In genomic region chr15:92811514-92811913, GRCh38 we compare ENCODE assay signal across 8 cellular contexts.
DNase-seq lines count a peak whose midpoint lies in the region; ATAC-seq and TF ChIP-seq lines count a peak whose summit lies in the region.

No MANE protein-coding gene starts in this region.

- POLR2A ChIA-PET in T-cell (lab: Charles Lee) (interaction anchor here (0.6 to 4.6 kb wide), 9 partner anchors 9 to 107 kb away, joined by 3 to 132 read pairs (median 5); partner anchors contain the start of gene CHD2 (in 1 of the 2)), GM10248 (lab: Yijun Ruan, JAX) (interaction anchor here (1.3 to 1.8 kb wide), 2 partner anchors 71 to 89 kb away, joined by 6 to 7 read pairs; partner anchors contain the start of gene CHD2)

- no peaks in the 10 kb centered on the region for H3K27me3 Mint-ChIP-seq in activated naive CD4-positive, alpha-beta T cell treated with anti-CD3 and anti-CD28 coated beads for 36 hours (ENCODE audit: low read depth)
- H3K27me3 Mint-ChIP-seq in T-cell, result no peaks in the 10 kb centered on the region

- H3K27ac ChIP-seq in right cardiac atrium (ENCODE audit: low read length) (peak overlapping the region; percentile 71), stomach (peak overlapping the region in 4 of 5 donors; percentile 93 to 99 (median 96))

- 52% methylated on average over 4 of the region's 4 CpGs for WGBS in right cardiac atrium
- 27 to 49% (median 38%) methylated on average over 4 of the region's 4 CpGs for WGBS in stomach, 5 donors

- CTCF ChIA-PET in activated naive CD4-positive, alpha-beta T cell treated with anti-CD3 and anti-CD28 coated beads for 36 hours (lab: Charles Lee), result interaction anchor here (0.5 to 5.1 kb wide), 8 partner anchors 9 to 104 kb away, joined by 3 to 38 read pairs (median 6); partner anchors contain the start of gene CHD2
- CTCF ChIA-PET in T-cell (lab: Charles Lee) (interaction anchor here in 1 of 2 donors (1.1 to 5.0 kb wide), 5 partner anchors 8 to 71 kb away, joined by 4 to 43 read pairs (median 6); no protein-coding TSS in a partner anchor), GM10248 (lab: Yijun Ruan, JAX) (interaction anchor here (1.1 to 5.4 kb wide), 6 partner anchors 9 to 104 kb away, joined by 3 to 104 read pairs (median 37); no protein-coding TSS in a partner anchor)

- peaks cover 48% of the 10 kb centered on the region for H3K4me1 Mint-ChIP-seq in activated naive CD4-positive, alpha-beta T cell treated with anti-CD3 and anti-CD28 coated beads for 36 hours (ENCODE audit: low read depth)
- peaks cover 47 to 61% (median 56%) of the 10 kb centered on the region in 3 donors for H3K4me1 Mint-ChIP-seq in T-cell

- ATAC-seq in T-cell (replicated peaks in 1 of 4) (no peak), right cardiac atrium (no peak)

- peak overlapping the region; percentile 55 for H3K4me3 Mint-ChIP-seq in activated naive CD4-positive, alpha-beta T cell treated with anti-CD3 and anti-CD28 coated beads for 36 hours
- peak overlapping the region; percentile 31 to 91 (median 31) for H3K4me3 Mint-ChIP-seq in T-cell

- no peak for TF ChIP-seq EP300 in stomach (IDR thresholded peaks at IDR 0.05)

- TF ChIP-seq POLR2A in stomach (IDR thresholded peaks at IDR 0.05), result no peak

- intact Hi-C loops in activated naive CD4-positive, alpha-beta T cell treated with anti-CD3 and anti-CD28 coated beads for 36 hours (cut with micrococcal nuclease), result no loop called here
- intact Hi-C loops in right cardiac atrium (cut with DNase I), result loop anchor here in 2 of 4 donors (5.0 kb wide), 2 partner anchors 76 to 96 kb away; no protein-coding TSS in a partner anchor
- intact Hi-C loops in stomach (cut with DNase I; ENCODE audit: low total_unique reads), result no loop called here

- H3K4me1 ChIP-seq in right cardiac atrium (ENCODE audit: control insufficient read depth, insufficient read depth, low read length) (no peaks in the 10 kb centered on the region), stomach (peaks cover 20 to 47% (median 33%) of the 10 kb centered on the region in 4 donors)

- TF ChIP-seq CTCF in stomach (IDR thresholded peaks at IDR 0.05) (no peak), GM10248 (IDR thresholded peaks at IDR 0.05; ENCODE audit: control extremely low read depth, extremely low read depth, low read depth, missing control alignments) (no peak)

- H3K27me3 ChIP-seq in right cardiac atrium (ENCODE audit: control insufficient read depth, insufficient read depth), result no peaks in the 10 kb centered on the region
- H3K27me3 ChIP-seq in stomach, result no peaks in the 10 kb centered on the region

- H3K9me3 Mint-ChIP-seq in activated naive CD4-positive, alpha-beta T cell treated with anti-CD3 and anti-CD28 coated beads for 36 hours, result no peaks in the 10 kb centered on the region
- H3K9me3 Mint-ChIP-seq in T-cell, result no peaks in the 10 kb centered on the region

- DNase-seq in activated naive CD4-positive, alpha-beta T cell treated with anti-CD3 and anti-CD28 coated beads for 36 hours, result peak; percentile 24
- DNase-seq in activated naive CD4-positive, alpha-beta T cell (lab: John Stamatoyannopoulos, UW), result no peak
- no peak for DNase-seq in T-cell
- no peak for DNase-seq in right cardiac atrium
- no peak for DNase-seq in stomach
- no peak for DNase-seq in GM10248 (ENCODE audit: extremely low spot score)
- DNase-seq in GM19240 (ENCODE audit: insufficient read length, low spot score), result no peak
- DNase-seq in ecto neural progenitor cell (ENCODE audit: low spot score), result no peak

- no peaks in the 10 kb centered on the region for H3K9me3 ChIP-seq in right cardiac atrium (ENCODE audit: control insufficient read depth, low read length)
- no peaks in the 10 kb centered on the region for H3K9me3 ChIP-seq in stomach

- no peaks in the 10 kb centered on the region for H3K36me3 ChIP-seq in stomach

- H3K27ac Mint-ChIP-seq in activated naive CD4-positive, alpha-beta T cell treated with anti-CD3 and anti-CD28 coated beads for 36 hours, result peak overlapping the region; percentile 99
- peak overlapping the region; percentile 98 to 99 for H3K27ac Mint-ChIP-seq in T-cell

- no peak overlapping the region for H3K4me3 ChIP-seq in right cardiac atrium (ENCODE audit: low read length)
- H3K4me3 ChIP-seq in stomach, result peak overlapping the region in 1 of 4 donors; percentile 60

- peaks cover 6% of the 10 kb centered on the region for H3K36me3 Mint-ChIP-seq in activated naive CD4-positive, alpha-beta T cell treated with anti-CD3 and anti-CD28 coated beads for 36 hours (ENCODE audit: low read depth)
- H3K36me3 Mint-ChIP-seq in T-cell, result no peaks in the 10 kb centered on the region
